Comparison of ENCODE assay signal across 16 cellular contexts in the genomic region with DNA sequence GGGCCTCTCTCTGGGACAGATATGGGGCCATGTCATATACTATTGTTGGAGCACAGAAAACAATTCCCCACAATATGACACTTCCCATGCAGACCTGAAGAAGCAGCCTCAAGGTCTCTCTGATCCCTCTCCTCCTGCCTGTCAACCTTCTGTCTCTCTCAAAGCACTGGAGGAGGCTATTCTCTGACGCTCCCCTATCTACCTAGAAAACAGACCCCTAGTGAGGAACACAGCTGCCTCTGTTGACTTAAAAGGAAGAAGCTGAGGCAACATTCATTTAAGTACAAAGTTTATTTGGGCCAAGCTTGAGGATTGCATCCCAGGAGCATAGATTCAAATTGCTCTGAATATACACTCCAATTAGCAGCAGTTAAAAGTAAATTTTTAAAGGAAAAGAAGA. TPM values are rescaled to one million over a fixed set of nuclear protein-coding genes. Genes with fewer than 3 reads are reported as not detected.
DNase-seq lines count a peak whose midpoint lies in the region; ATAC-seq and TF ChIP-seq lines count a peak whose summit lies in the region.
"Had no signal": no experiment of that assay in that cellular context is flagged by ENCODE, and none has a peak within 500 bp of the region (broad histone marks: within the 10 kb centered on the region; RNA-seq: fewer than 3 reads in every experiment).

No MANE protein-coding gene starts in this region.

- intact Hi-C loops in testis (cut with DNase I; ENCODE audit: low total_unique reads) = no loop called here

- no peaks in the 10 kb centered on the region for H4K20me1 ChIP-seq in GM23338 (replicated peaks; ENCODE audit: insufficient read depth)

- H3K4me2 ChIP-seq in GM23338 = no peak overlapping the region

- H3K9me3 ChIP-seq in testis = no peaks in the 10 kb centered on the region
- H3K9me3 ChIP-seq: MG63 had no signal

- TF ChIP-seq CTCF in GM23338 (conservative IDR thresholded peaks at IDR 0.05; ENCODE audit: low read depth in 2 of 2) (no peak), WTC11 (IDR thresholded peaks at IDR 0.05) (no peak), testis (IDR thresholded peaks at IDR 0.05) (no peak)

- H3K4me3 ChIP-seq in GM23338 = no peak overlapping the region
- H3K4me3 ChIP-seq in testis = no peak overlapping the region
- H3K4me3 ChIP-seq: MG63 had no signal

- WGBS in testis, 2 donors = 13 to 20% methylated on average over 1 of the region's 1 CpG

- no peak for DNase-seq in activated naive CD8-positive, alpha-beta T cell treated with anti-CD3 and anti-CD28 coated beads, Interleukin-2, amount 50 U/mL, for 24 hours
- DNase-seq in GM23338 (ENCODE audit: low spot score) (no peak), WTC11 (ENCODE audit: low spot score) (no peak), testis (no peak)
- no peak for DNase-seq in activated CD8-positive, alpha-beta memory T cell treated with anti-CD3 and anti-CD28 coated beads for 24 hours
- DNase-seq in activated effector memory CD4-positive, alpha-beta T cell treated with anti-CD3 and anti-CD28 coated beads, Interleukin-2, amount 50 U/mL, for 16 hours = no peak
- DNase-seq: Calu3, H7, KG1, MG63, NCI-H1092 treated with DMSO at 0.1 percent for 48 hours, NCI-H187 treated with DMSO at 0.1 percent for 48 hours, NCI-H748 treated with DMSO at 0.1 percent for 48 hours had no signal

- H3K27ac ChIP-seq in GM23338 (ENCODE audit: low read depth) = no peak overlapping the region
- H3K27ac ChIP-seq in testis = peak overlapping the region; percentile 72 to 73

- H3F3A ChIP-seq in GM23338 (replicated peaks; ENCODE audit: low read depth) = no peaks in the 10 kb centered on the region

- CTCF ChIA-PET in WTC11 (lab: Charles Lee) = interaction anchor here (1.1 kb wide), 1 partner anchor 20 kb away, joined by 3 read pairs; no protein-coding TSS in a partner anchor

- no peak for TF ChIP-seq POLR2A in testis (IDR thresholded peaks at IDR 0.05)

- H3K79me2 ChIP-seq in GM23338 (replicated peaks; ENCODE audit: insufficient read depth) = no peaks in the 10 kb centered on the region

- H3K4me3 Mint-ChIP-seq in activated naive CD8-positive, alpha-beta T cell = peak overlapping the region; percentile 68
- no peak overlapping the region for H3K4me3 Mint-ChIP-seq in activated naive CD8-positive, alpha-beta T cell treated with anti-CD3 and anti-CD28 coated beads, Interleukin-2, amount 50 U/mL, for 24 hours
- H3K4me3 Mint-ChIP-seq in GM23338 (no peak overlapping the region), WTC11 (no peak overlapping the region)
- H3K4me3 Mint-ChIP-seq: CD14-positive monocyte had no signal

- peaks cover 49% of the 10 kb centered on the region for H3K4me1 Mint-ChIP-seq in activated naive CD8-positive, alpha-beta T cell (ENCODE audit: low read depth)
- peaks cover 25% of the 10 kb centered on the region for H3K4me1 Mint-ChIP-seq in activated naive CD8-positive, alpha-beta T cell treated with anti-CD3 and anti-CD28 coated beads, Interleukin-2, amount 50 U/mL, for 24 hours
- H3K4me1 Mint-ChIP-seq in GM23338 (0 out of 3 replicates have a peak, but pooled peaks cover 2% of the 10 kb centered on the region), WTC11 (0 out of 2 replicates have a peak, but pooled peaks cover 3% of the 10 kb centered on the region)
- H3K4me1 Mint-ChIP-seq: CD14-positive monocyte had no signal

- H3K9me2 ChIP-seq in GM23338 (ENCODE audit: insufficient read depth) = no peaks in the 10 kb centered on the region

- no peak for ATAC-seq in activated naive CD8-positive, alpha-beta T cell treated with anti-CD3 and anti-CD28 coated beads, Interleukin-2, amount 50 U/mL, for 24 hours
- peak; percentile 72 for ATAC-seq in GM23338
- ATAC-seq in WTC11 = no peak
- ATAC-seq: HepG2 had no signal

- no peaks in the 10 kb centered on the region for H3K4me1 ChIP-seq in GM23338 (ENCODE audit: insufficient read depth)
- peaks cover 16% of the 10 kb centered on the region for H3K4me1 ChIP-seq in testis

- no peaks in the 10 kb centered on the region for H3K9me3 Mint-ChIP-seq in activated naive CD8-positive, alpha-beta T cell (ENCODE audit: low read depth)
- H3K9me3 Mint-ChIP-seq in activated naive CD8-positive, alpha-beta T cell treated with anti-CD3 and anti-CD28 coated beads, Interleukin-2, amount 50 U/mL, for 24 hours = peaks cover 12% of the 10 kb centered on the region
- H3K9me3 Mint-ChIP-seq in GM23338 (peaks cover 5% of the 10 kb centered on the region; the same call in 2 of the 3 replicates), WTC11 (peaks cover 13% of the 10 kb centered on the region)

- H3K36me3 Mint-ChIP-seq in activated naive CD8-positive, alpha-beta T cell = peaks cover 4% of the 10 kb centered on the region
- H3K36me3 Mint-ChIP-seq in activated naive CD8-positive, alpha-beta T cell treated with anti-CD3 and anti-CD28 coated beads, Interleukin-2, amount 50 U/mL, for 24 hours (ENCODE audit: low read depth) = peaks cover 4% of the 10 kb centered on the region
- H3K36me3 Mint-ChIP-seq in GM23338 (ENCODE audit: low read depth) (no peaks in the 10 kb centered on the region; the same call in 2 of the 3 replicates), WTC11 (no peaks in the 10 kb centered on the region; the same call in 1 of the 2 replicates)
- H3K36me3 Mint-ChIP-seq: CD14-positive monocyte had no signal

- H2AFZ ChIP-seq in GM23338 = no peak overlapping the region

- POLR2A ChIA-PET in WTC11 (lab: Charles Lee) = no interaction called here

- H3K36me3 ChIP-seq in GM23338 (ENCODE audit: insufficient read depth) (no peaks in the 10 kb centered on the region), testis (ENCODE audit: low read depth, missing control alignments) (no peaks in the 10 kb centered on the region)
- H3K36me3 ChIP-seq: MG63 had no signal

- no peaks in the 10 kb centered on the region for H3K27me3 Mint-ChIP-seq in activated naive CD8-positive, alpha-beta T cell
- no peaks in the 10 kb centered on the region for H3K27me3 Mint-ChIP-seq in activated naive CD8-positive, alpha-beta T cell treated with anti-CD3 and anti-CD28 coated beads, Interleukin-2, amount 50 U/mL, for 24 hours
- H3K27me3 Mint-ChIP-seq in GM23338 (ENCODE audit: insufficient read depth, low read depth, poor library complexity) (peaks cover 9% of the 10 kb centered on the region), WTC11 (ENCODE audit: low read depth) (peaks cover 16% of the 10 kb centered on the region)

- H3K27ac Mint-ChIP-seq in activated naive CD8-positive, alpha-beta T cell = peak overlapping the region; percentile 22
- no peak overlapping the region for H3K27ac Mint-ChIP-seq in activated naive CD8-positive, alpha-beta T cell treated with anti-CD3 and anti-CD28 coated beads, Interleukin-2, amount 50 U/mL, for 24 hours
- no peak overlapping the region for H3K27ac Mint-ChIP-seq in GM23338
- H3K27ac Mint-ChIP-seq in WTC11 = no peak overlapping the region
- H3K27ac Mint-ChIP-seq: CD14-positive monocyte had no signal

- H3K27me3 ChIP-seq in GM23338 (ENCODE audit: insufficient read depth) (no peaks in the 10 kb centered on the region), testis (no peaks in the 10 kb centered on the region)
- H3K27me3 ChIP-seq: MG63 had no signal

TF ChIP-seq in GM23338, 12 proteins besides CTCF, POLR2A, EP300 and RAD21 (continues in another document):
- TF ChIP-seq CREB1 (CRISPR knock-in tag; IDR thresholded peaks at IDR 0.05; ENCODE audit: low read depth) = no peak

TF ChIP-seq in WTC11, 78 proteins besides CTCF, POLR2A, EP300 and RAD21:
- TF ChIP-seq ZNF423 (CRISPR knock-in tag; IDR thresholded peaks at IDR 0.05) = peak; percentile 40; the same call in 1 of the 2 replicates
- TF ChIP-seq TP53 (CRISPR knock-in tag; IDR thresholded peaks at IDR 0.05) = no peak
- no peak for TF ChIP-seq TEAD4 (CRISPR knock-in tag; IDR thresholded peaks at IDR 0.05)

RNA-seq across cellular contexts. Expression of gene NSG1, which starts 39.3 kb away (rescaled TPM):
- 28.7 and 34.5 TPM in 2 replicates for total RNA-seq in GM23338 (2014; rRNA removed; shearing (Covaris generic))
- polyA plus RNA-seq in GM23338 (2016; fragmentation: Nextera tagmentation; extraction: Ambion mirVana) (16.5 and 17.4 TPM in 2 replicates), testis (ENCODE audit: insufficient read depth, low read depth, low replicate concordance) (27.5 TPM)
- total RNA-seq in WTC11 (2021) (20.3 to 24.2 TPM (median 22.3 TPM) in 3 replicates), testis (10 to 100 TPM; 30.0 to 67.2 TPM)
- total RNA-seq: Calu3, HepG2 had no signal
- polyA plus RNA-seq: HepG2 had no signal

RNA-seq across cellular contexts. Expression of gene ZBTB49, which starts 57.5 kb away (rescaled TPM):
- 4.1 and 12.2 TPM in 2 replicates for total RNA-seq in GM23338 (2014; rRNA removed; shearing (Covaris generic))
- 4.5 and 6.0 TPM in 2 replicates for polyA plus RNA-seq in GM23338 (2016; fragmentation: Nextera tagmentation; extraction: Ambion mirVana)
- 4.4 to 7.4 TPM (median 5.6 TPM) in 3 replicates for total RNA-seq in WTC11 (2021)
- total RNA-seq in testis = 10 to 100 TPM; 14.0 to 26.7 TPM
- 10.2 TPM for polyA plus RNA-seq in testis (ENCODE audit: insufficient read depth, low read depth, low replicate concordance)

RNA-seq across cellular contexts. Expression of gene LYAR, which starts 57.6 kb away (rescaled TPM):
- total RNA-seq in GM23338 (2014; rRNA removed; shearing (Covaris generic)) = 33.5 and 44.0 TPM in 2 replicates
- polyA plus RNA-seq in GM23338 (2016; fragmentation: Nextera tagmentation; extraction: Ambion mirVana) (87.8 and 105 TPM in 2 replicates), testis (ENCODE audit: insufficient read depth, low read depth, low replicate concordance) (132 TPM)
- total RNA-seq in WTC11 (2021) (32.1 to 36.8 TPM (median 34.1 TPM) in 3 replicates), testis (10 to 100 TPM; 53.8 to 63.2 TPM)
